11 cellular contexts compared by ENCODE assay signal in the genomic region with DNA sequence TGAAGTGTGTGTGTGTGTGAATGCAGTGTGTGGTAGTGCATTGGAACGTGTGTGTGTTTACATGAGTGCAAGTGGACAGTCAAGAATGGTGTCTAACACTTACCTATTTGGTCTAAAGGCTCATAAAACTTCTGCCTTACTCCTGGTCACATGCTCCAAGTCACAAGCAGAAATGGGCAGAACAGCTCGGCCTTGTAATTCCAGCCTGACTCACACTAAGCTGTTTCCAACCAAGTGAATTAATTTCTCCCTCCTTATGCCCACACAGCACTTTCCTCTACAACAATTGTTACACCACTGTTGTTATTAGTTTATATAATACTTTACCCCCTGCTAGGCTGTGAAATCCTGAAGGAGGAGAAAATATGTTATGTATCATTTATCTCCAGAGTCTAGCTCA. TPM values are rescaled to one million over a fixed set of nuclear protein-coding genes. Genes with fewer than 3 reads are reported as not detected.
DNase-seq lines count a peak whose midpoint lies in the region; ATAC-seq and TF ChIP-seq lines count a peak whose summit lies in the region.
"Had no signal": no experiment of that assay in that cellular context is flagged by ENCODE, and none has a peak within 500 bp of the region (broad histone marks: within the 10 kb centered on the region; RNA-seq: fewer than 3 reads in every experiment).

No MANE protein-coding gene starts in this region.

- H3K23ac ChIP-seq in H9 (ENCODE audit: insufficient read length, low read depth, low read length): no peak overlapping the region

- no peaks in the 10 kb centered on the region for H3K27me3 ChIP-seq in transverse colon
- H3K27me3 ChIP-seq in H9 (ENCODE audit: insufficient read depth, low read length): no peaks in the 10 kb centered on the region
- H3K27me3 ChIP-seq: SJCRH30 had no signal

- DNase-seq in LHCN-M2 (ENCODE audit: low read depth) (peak; percentile 58), brain pericyte (ENCODE audit: low read depth, low spot score) (peak; percentile 25), kidney tubule cell (ENCODE audit: low spot score) (peak; percentile 77), transverse colon (no peak), ACHN (no peak), H9 (no peak)
- no peak for DNase-seq in activated naive CD4-positive, alpha-beta T cell treated with anti-CD3 and anti-CD28 coated beads, Interleukin-2, amount 50 U/mL, for 72 hours (ENCODE audit: low spot score in 2 of 2)
- DNase-seq: DND-41, Karpas-422, SJCRH30 had no signal

- no peak overlapping the region for H2BK20ac ChIP-seq in H9 (ENCODE audit: low read depth, low read length, poor library complexity, severe bottlenecking)

- H3K4me1 Mint-ChIP-seq in H9: no peaks in the 10 kb centered on the region; a peak in 1 of 4 replicates
- H3K4me1 Mint-ChIP-seq: activated naive CD4-positive, alpha-beta T cell treated with anti-CD3 and anti-CD28 coated beads, Interleukin-2, amount 50 U/mL, for 24 hours had no signal

- H3K56ac ChIP-seq in H9 (ENCODE audit: insufficient read length, low read depth, low read length): no peak overlapping the region

- H3K9me3 Mint-ChIP-seq in activated naive CD4-positive, alpha-beta T cell treated with anti-CD3 and anti-CD28 coated beads, Interleukin-2, amount 50 U/mL, for 72 hours: peaks cover 0 to 7% of the 10 kb centered on the region in 2 donors
- H3K9me3 Mint-ChIP-seq in H9: peaks cover 4 to 5% of the 10 kb centered on the region in 2 experiments; a peak in 3 of 5 replicates
- H3K9me3 Mint-ChIP-seq: activated naive CD4-positive, alpha-beta T cell treated with anti-CD3 and anti-CD28 coated beads, Interleukin-2, amount 50 U/mL, for 24 hours had no signal

- H3K23me2 ChIP-seq in H9 (ENCODE audit: insufficient read length, low read depth, low read length, poor library complexity, severe bottlenecking): no peaks in the 10 kb centered on the region

- no peak overlapping the region for H4K5ac ChIP-seq in H9 (ENCODE audit: insufficient read length, low read depth, low read length)

- H3K14ac ChIP-seq in H9 (ENCODE audit: insufficient read depth, low read length): no peak overlapping the region

- no peaks in the 10 kb centered on the region for H4K20me1 ChIP-seq in H9 (ENCODE audit: control insufficient read depth, insufficient read depth, insufficient read length)

- no peak overlapping the region for H4K8ac ChIP-seq in H9 (replicated peaks; ENCODE audit: insufficient read length, low read depth, low read length)

- whole genome bisulfite sequencing in transverse colon (ENCODE audit: low coverage in 1 of 2), 2 donors: 47 to 57% methylated on average over 1 to 2 of the region's 2 CpGs
- WGBS in H9 (ENCODE audit: extremely low coverage, insufficient read length, low lambda C conversion rate): no CpG with 5 or more reads among the region's 2 CpGs

- TF ChIP-seq CTCF in transverse colon (IDR thresholded peaks at IDR 0.05): no peak
- no peak for TF ChIP-seq CTCF in H9 (conservative IDR thresholded peaks at IDR 0.05)

- TF ChIP-seq POLR2A in transverse colon (IDR thresholded peaks at IDR 0.05): no peak

- H3K4me3 ChIP-seq in transverse colon: no peak overlapping the region
- H3K4me3 ChIP-seq: SJCRH30 had no signal

- no peak overlapping the region for H2BK5ac ChIP-seq in H9 (ENCODE audit: insufficient read length, low read length)

- no peaks in the 10 kb centered on the region for H3K9me3 ChIP-seq in transverse colon
- no peaks in the 10 kb centered on the region for H3K9me3 ChIP-seq in H9 (ENCODE audit: control insufficient read depth, low read depth, low read length)
- H3K9me3 ChIP-seq: SJCRH30 had no signal

- in situ Hi-C loops in transverse colon (cut with MboI; ENCODE audit: low pct_ligation_motif_present in 1 of 4, low pct_unique_long_range_greater_than_20kb in 1 of 4, low sequenced_read_pairs in 3 of 4) (no loop called here), ACHN (cut with HindIII; ENCODE audit: low pct_ligation_motif_present, low pct_unique_long_range_greater_than_20kb, low sequenced_read_pairs) (no loop called here)

- no peak overlapping the region for H2BK120ac ChIP-seq in H9 (ENCODE audit: low read depth, low read length, poor library complexity, severe bottlenecking)

- no peak overlapping the region for H3K18ac ChIP-seq in H9 (ENCODE audit: insufficient read length, low read depth, low read length)

- no peaks in the 10 kb centered on the region for H3K27me3 Mint-ChIP-seq in H9 (ENCODE audit: low read depth)
- H3K27me3 Mint-ChIP-seq: activated naive CD4-positive, alpha-beta T cell treated with anti-CD3 and anti-CD28 coated beads, Interleukin-2, amount 50 U/mL, for 24 hours had no signal

- no peak overlapping the region for H2BK15ac ChIP-seq in H9 (ENCODE audit: low read depth, low read length)

- H3K4me1 ChIP-seq in transverse colon (peaks cover 3 to 41% (median 10%) of the 10 kb centered on the region in 4 donors), H9 (ENCODE audit: insufficient read depth, low read length) (no peaks in the 10 kb centered on the region)
- H3K4me1 ChIP-seq: SJCRH30 had no signal

- H3K9ac ChIP-seq in H9 (ENCODE audit: extremely low read depth, insufficient read length, low read length): no peak overlapping the region

- no peak overlapping the region for H3T11ph ChIP-seq in H9 (ENCODE audit: low read length)

- no peaks in the 10 kb centered on the region for H3K79me1 ChIP-seq in H9 (ENCODE audit: insufficient read depth, low read depth, low read length, poor library complexity, severe bottlenecking)

- no peaks in the 10 kb centered on the region for H3K79me2 ChIP-seq in H9 (ENCODE audit: insufficient read depth, low read length)

- H2BK12ac ChIP-seq in H9 (ENCODE audit: insufficient read length, low read depth, low read length): no peak overlapping the region

- H3K4ac ChIP-seq in H9 (ENCODE audit: low read depth, low read length): no peak overlapping the region

- H3K4me3 Mint-ChIP-seq in H9: no peak overlapping the region
- H3K4me3 Mint-ChIP-seq: activated naive CD4-positive, alpha-beta T cell treated with anti-CD3 and anti-CD28 coated beads, Interleukin-2, amount 50 U/mL, for 24 hours had no signal

- H4K91ac ChIP-seq in H9 (ENCODE audit: insufficient read length, low read depth, low read length): no peak overlapping the region

- H2AK5ac ChIP-seq in H9 (ENCODE audit: insufficient read length, low read length): no peak overlapping the region

- no peak overlapping the region for H2AFZ ChIP-seq in H9 (ENCODE audit: low read length)

- H3K27ac ChIP-seq in transverse colon: peak overlapping the region; percentile 57 to 78 (median 76)
- H3K27ac ChIP-seq in H9 (ENCODE audit: insufficient read length, low read depth, low read length): no peak overlapping the region
- H3K27ac ChIP-seq: SJCRH30 had no signal

- no peaks in the 10 kb centered on the region for H3K36me3 Mint-ChIP-seq in activated naive CD4-positive, alpha-beta T cell treated with anti-CD3 and anti-CD28 coated beads, Interleukin-2, amount 50 U/mL, for 72 hours
- no peaks in the 10 kb centered on the region for H3K36me3 Mint-ChIP-seq in H9 (ENCODE audit: insufficient read depth in 1 of 3, low read depth in 3 of 3)
- H3K36me3 Mint-ChIP-seq: activated naive CD4-positive, alpha-beta T cell treated with anti-CD3 and anti-CD28 coated beads, Interleukin-2, amount 50 U/mL, for 24 hours had no signal

- intact Hi-C loops in transverse colon (cut with DNase I; ENCODE audit: low total_unique reads): no loop called here

- no peaks in the 10 kb centered on the region for H3K36me3 ChIP-seq in transverse colon
- H3K36me3 ChIP-seq: SJCRH30 had no signal

- ATAC-seq in activated naive CD4-positive, alpha-beta T cell treated with anti-CD3 and anti-CD28 coated beads, Interleukin-2, amount 50 U/mL, for 72 hours: no peak

- no peak for TF ChIP-seq EP300 in transverse colon (IDR thresholded peaks at IDR 0.05; ENCODE audit: low read depth)

- no peak overlapping the region for H3K27ac Mint-ChIP-seq in activated naive CD4-positive, alpha-beta T cell treated with anti-CD3 and anti-CD28 coated beads, Interleukin-2, amount 50 U/mL, for 72 hours
- no peak overlapping the region for H3K27ac Mint-ChIP-seq in H9
- H3K27ac Mint-ChIP-seq: activated naive CD4-positive, alpha-beta T cell treated with anti-CD3 and anti-CD28 coated beads, Interleukin-2, amount 50 U/mL, for 24 hours had no signal

- no peak overlapping the region for H3K4me2 ChIP-seq in H9 (ENCODE audit: insufficient read depth, insufficient read length, low read length)

RNA-seq across cellular contexts. Expression of a gene that starts 43.8 kb away (rescaled TPM):
- total RNA-seq in LHCN-M2 (2014; rRNA removed) (55.3 and 73.1 TPM in 2 replicates), transverse colon (10 to 100 TPM; 33.3 to 54.1 (median 42.2) TPM), H9 (2021) (0.48 and 0.52 TPM in 2 replicates)
- polyA plus RNA-seq in LHCN-M2 (2012): 16.0 TPM
- under 1 TPM; 0.31 to 0.71 TPM for total RNA-seq in activated naive CD4-positive, alpha-beta T cell treated with anti-CD3 and anti-CD28 coated beads, Interleukin-2, amount 50 U/mL, for 72 hours

Comparison
In these comparisons a context has a peak if more than half of its experiments do, and no peak if none do; other contexts are left out.
1. DNase-seq: peak in LHCN-M2 (single experiment), brain pericyte (single experiment) and kidney tubule cell (single experiment); none in transverse colon (single experiment), ACHN (single experiment), activated naive CD4-positive, alpha-beta T cell treated with anti-CD3 and anti-CD28 coated beads, Interleukin-2, amount 50 U/mL, for 72 hours (0 of 2) and H9 (single experiment).
2. RNA of a gene that starts 43.8 kb away (total RNA-seq): 55.3 to 73.1 TPM in LHCN-M2 and 33.3 to 54.1 TPM in transverse colon; 0.31 to 0.71 TPM in activated naive CD4-positive, alpha-beta T cell treated with anti-CD3 and anti-CD28 coated beads, Interleukin-2, amount 50 U/mL, for 72 hours and 0.48 to 0.52 TPM in H9; every median in the first group is over 10 times any median in the second.